8 cellular contexts compared by ENCODE assay signal in genomic region chr2:218269900-218270720, GRCh38. TPM values are rescaled to one million over a fixed set of nuclear protein-coding genes. Genes with fewer than 3 reads are reported as not detected.
A peak's percentile ranks its signal among the peaks of the same experiment; 100 is the strongest.
DNase-seq lines count a peak whose midpoint lies in the region; ATAC-seq and TF ChIP-seq lines count a peak whose summit lies in the region.

Gene AAMP, minus strand, starts transcription at chr2:218270137. Its CDS starts 51 bp downstream, at chr2:218270086.
Gene PNKD, plus strand, starts transcription at chr2:218270519. Its CDS starts 17 bp downstream, at chr2:218270536.

- peak; percentile 89 for ATAC-seq in GM19468 (IDR thresholded peaks at IDR 0.05; ENCODE audit: extremely low read depth, unreplicated experiment)
- peak; percentile 90 for ATAC-seq in lung (ENCODE audit: insufficient read depth, low FRiP score)

- peak; percentile 100 for DNase-seq in CD8-positive, alpha-beta memory T cell
- DNase-seq in HS-5 (ENCODE audit: low read depth) = peak; percentile 97
- DNase-seq in NK-92 treated with Interleukin-12 subunit alpha and Interleukin-12 subunit beta, amount 100 ng/mL, for 24 hours (lab: John Stamatoyannopoulos, UW) = peak; percentile 99
- peak; percentile 100 for DNase-seq in activated CD8-positive, alpha-beta memory T cell treated with anti-CD3 and anti-CD28 coated beads for 24 hours
- peak; percentile 100 for DNase-seq in effector CD8-positive, alpha-beta T cell (lab: John Stamatoyannopoulos, UW)
- DNase-seq in lung (ENCODE audit: low spot score) = peak; percentile 100
- DNase-seq in stimulated activated CD4-positive, alpha-beta T cell treated with anti-CD3 and anti-CD28 coated beads, TNF-alpha, amount 100 ng/mL, for 4 hours (ENCODE audit: low read depth in 3 of 3) = peak; percentile 100

- peak within 1 kb of the TSS; percentile 83 for H3K27ac ChIP-seq in CD8-positive, alpha-beta memory T cell (ENCODE audit: low read depth, low read length)
- H3K27ac ChIP-seq in lung (ENCODE audit: low read depth in 1 of 2, low read length in 1 of 2) = peak within 1 kb of the TSS; percentile 69 to 84

- peaks cover 0 to 69% (median 11%) of the 10 kb centered on the region in 3 donors for H3K36me3 Mint-ChIP-seq in CD8-positive, alpha-beta memory T cell

- no peak for TF ChIP-seq CTCF in lung (IDR thresholded peaks at IDR 0.05; ENCODE audit: control extremely low read depth, extremely low read depth)

- H3K27me3 Mint-ChIP-seq in CD8-positive, alpha-beta memory T cell = no peaks in the 10 kb centered on the region

- CTCF ChIA-PET in CD8-positive, alpha-beta memory T cell (lab: Charles Lee) = interaction anchor here (0.8 to 8.4 kb wide), 20 partner anchors 8 to 125 kb away, joined by 3 to 144 read pairs (median 5); partner anchors contain the start of genes ARPC2, CATIP and TMBIM1

- peak within 1 kb of the TSS; percentile 74 to 99 (median 92) for H3K27ac Mint-ChIP-seq in CD8-positive, alpha-beta memory T cell

- peaks cover 31% of the 10 kb centered on the region for H3K4me1 ChIP-seq in CD8-positive, alpha-beta memory T cell (ENCODE audit: insufficient read depth, low read length)
- H3K4me1 ChIP-seq in lung (ENCODE audit: control insufficient read depth in 2 of 2, insufficient read depth in 2 of 2, low read length in 2 of 2) = peaks cover 5 to 7% of the 10 kb centered on the region in 2 donors

- peak within 1 kb of the TSS; percentile 94 for H3K4me3 ChIP-seq in CD8-positive, alpha-beta memory T cell (ENCODE audit: low read length)
- H3K4me3 ChIP-seq in lung = peak within 1 kb of the TSS; percentile 74

- H3K27me3 ChIP-seq in CD8-positive, alpha-beta memory T cell (ENCODE audit: insufficient read depth, low read length, poor library complexity, severe bottlenecking) = no peaks in the 10 kb centered on the region
- H3K27me3 ChIP-seq in lung (ENCODE audit: control insufficient read depth, insufficient read depth) = no peaks in the 10 kb centered on the region

- H3K4me1 Mint-ChIP-seq in CD8-positive, alpha-beta memory T cell = peaks cover 42 to 66% (median 50%) of the 10 kb centered on the region in 3 donors

- 0% methylated on average over 62 to 64 of the region's 64 CpGs for WGBS in lung, 2 donors

- no peaks in the 10 kb centered on the region for H3K9me3 ChIP-seq in CD8-positive, alpha-beta memory T cell (ENCODE audit: low read length)
- H3K9me3 ChIP-seq in lung (ENCODE audit: control insufficient read depth in 2 of 2, insufficient read depth in 1 of 2, low read length in 1 of 2) = no peaks in the 10 kb centered on the region

- POLR2A ChIA-PET in CD8-positive, alpha-beta memory T cell (lab: Charles Lee) = interaction anchor here (0.6 to 4.8 kb wide), 13 partner anchors 9 to 389 kb away, joined by 3 to 41 read pairs (median 3); partner anchors contain the start of genes ARPC2, BCS1L, GPBAR1 and ZNF142

- peaks cover 35% of the 10 kb centered on the region for H3K36me3 ChIP-seq in CD8-positive, alpha-beta memory T cell (ENCODE audit: insufficient read depth, low read length)
- H3K36me3 ChIP-seq in lung (ENCODE audit: control insufficient read depth in 2 of 2, insufficient read depth in 2 of 2, low read length in 2 of 2) = peaks cover 12 to 31% of the 10 kb centered on the region in 2 donors

- H3K4me3 Mint-ChIP-seq in CD8-positive, alpha-beta memory T cell = peak within 1 kb of the TSS; percentile 85 to 95 (median 89)

- H3K9me3 Mint-ChIP-seq in CD8-positive, alpha-beta memory T cell = no peaks in the 10 kb centered on the region

RNA-seq across cellular contexts. Expression of gene AAMP, which starts in this region (rescaled TPM):
- 10 to 100 TPM; 94.8 to 95.2 TPM for total RNA-seq in CD8-positive, alpha-beta memory T cell
- polyA plus RNA-seq in CD8-positive, alpha-beta memory T cell = 86.1 TPM
- 100 to 1,000 TPM in 1 of 2 donors, 10 to 100 TPM in 1; 72.9 to 193 TPM for total RNA-seq in lung
- 10 to 100 TPM; 62.0 to 84.2 TPM for polyA plus RNA-seq in lung

RNA-seq across cellular contexts. Expression of gene PNKD, which starts in this region (rescaled TPM):
- 10 to 100 TPM; 26.8 to 31.6 TPM for total RNA-seq in CD8-positive, alpha-beta memory T cell
- polyA plus RNA-seq in CD8-positive, alpha-beta memory T cell = 111 TPM
- total RNA-seq in lung = 100 to 1,000 TPM in 1 of 2 donors, 10 to 100 TPM in 1; 83.8 to 119 TPM
- 100 to 1,000 TPM; 110 to 137 TPM for polyA plus RNA-seq in lung

Comparison
In these comparisons a context has a peak if more than half of its experiments do, and no peak if none do; other contexts are left out.
1. Peak in every context shown above with its lines: DNase-seq, ATAC-seq, H3K4me3 ChIP-seq and H3K27ac ChIP-seq.